ENCODE assay signal across 8 cellular contexts in genomic region chr17:5281814-5282638, GRCh38. TPM values are rescaled to one million over a fixed set of nuclear protein-coding genes. Genes with fewer than 3 reads are reported as not detected.
DNase-seq lines count a peak whose midpoint lies in the region; ATAC-seq lines count a peak whose summit lies in the region.

Gene RABEP1 (plus strand): TSS chr17:5282284. CDS start chr17:5282487, 203 bp downstream.

- peaks cover 44% of the 10 kb centered on the region for H3K79me2 ChIP-seq in ACC112 (ENCODE audit: control insufficient read depth, insufficient read depth, low read length, unreplicated experiment)

- H3K9me3 Mint-ChIP-seq in activated CD4-positive, alpha-beta T cell treated with anti-CD3 and anti-CD28 coated beads, Interleukin-2, amount 10 ng/mL, durations not matched to agents 7 days and 5 days, result no peaks in the 10 kb centered on the region

- ATAC-seq in GM18868 (IDR thresholded peaks at IDR 0.05; ENCODE audit: unreplicated experiment), result peak; percentile 69
- peak; percentile 73 for ATAC-seq in HG03342 (IDR thresholded peaks at IDR 0.05; ENCODE audit: unreplicated experiment)

- DNase-seq in NCI-H526 (lab: John Stamatoyannopoulos, UW) (peak; percentile 5 to 88), cortex of kidney (lab: John Stamatoyannopoulos, UW) (peak; percentile 23), left kidney (ENCODE audit: low read depth, low spot score) (peak; percentile 97)
- peak; percentile 94 for DNase-seq in activated CD4-positive, alpha-beta T cell treated with anti-CD3 and anti-CD28 coated beads, Interleukin-2, amount 10 ng/mL, durations not matched to agents 7 days and 5 days
- peak; percentile 94 for DNase-seq in stimulated activated CD4-positive, alpha-beta T cell treated with anti-CD3 and anti-CD28 coated beads, Interleukin-1b, Interleukin-23, amount 100 ng/mL, for 48 hours

- POLR2A ChIA-PET in activated CD4-positive, alpha-beta T cell treated with anti-CD3 and anti-CD28 coated beads, Interleukin-2, amount 10 ng/mL, durations not matched to agents 7 days and 5 days (lab: Charles Lee), result no interaction called here

- peak within 1 kb of the TSS; percentile 88 for H3K4me3 ChIP-seq in ACC112 (ENCODE audit: low read depth, low read length)

- H3K4me3 Mint-ChIP-seq in activated CD4-positive, alpha-beta T cell treated with anti-CD3 and anti-CD28 coated beads, Interleukin-2, amount 10 ng/mL, durations not matched to agents 7 days and 5 days, result peak within 1 kb of the TSS; percentile 87

- no peaks in the 10 kb centered on the region for H3K27me3 ChIP-seq in ACC112 (ENCODE audit: insufficient read depth, low read length)

- peaks cover 8% of the 10 kb centered on the region for H3K36me3 Mint-ChIP-seq in activated CD4-positive, alpha-beta T cell treated with anti-CD3 and anti-CD28 coated beads, Interleukin-2, amount 10 ng/mL, durations not matched to agents 7 days and 5 days (ENCODE audit: low read depth)

- H3K27ac ChIP-seq in ACC112 (ENCODE audit: low read depth, low read length), result peak within 1 kb of the TSS; percentile 64; the same call in 1 of the 2 replicates

- peaks cover 12% of the 10 kb centered on the region for H3K4me1 ChIP-seq in ACC112 (ENCODE audit: control insufficient read depth, insufficient read depth, low read length, unreplicated experiment)

- H3K27ac Mint-ChIP-seq in activated CD4-positive, alpha-beta T cell treated with anti-CD3 and anti-CD28 coated beads, Interleukin-2, amount 10 ng/mL, durations not matched to agents 7 days and 5 days, result peak within 1 kb of the TSS; percentile 90

- 0 out of 2 replicates have a peak, but pooled peaks cover 4% of the 10 kb centered on the region for H3K36me3 ChIP-seq in ACC112 (ENCODE audit: insufficient read depth, low read length)

- CTCF ChIA-PET in activated CD4-positive, alpha-beta T cell treated with anti-CD3 and anti-CD28 coated beads, Interleukin-2, amount 10 ng/mL, durations not matched to agents 7 days and 5 days (lab: Charles Lee), result interaction anchor here (0.6 to 1.6 kb wide), 4 partner anchors 9 to 178 kb away, joined by 3 to 7 read pairs (median 4); partner anchors contain the start of gene C1QBP

- H3K27me3 Mint-ChIP-seq in activated CD4-positive, alpha-beta T cell treated with anti-CD3 and anti-CD28 coated beads, Interleukin-2, amount 10 ng/mL, durations not matched to agents 7 days and 5 days, result no peaks in the 10 kb centered on the region

- H3K4me1 Mint-ChIP-seq in activated CD4-positive, alpha-beta T cell treated with anti-CD3 and anti-CD28 coated beads, Interleukin-2, amount 10 ng/mL, durations not matched to agents 7 days and 5 days, result peaks cover 36% of the 10 kb centered on the region

- H2AFZ ChIP-seq in ACC112 (ENCODE audit: low read length, unreplicated experiment), result peak within 1 kb of the TSS; percentile 95

RNA-seq across cellular contexts. Expression of gene RABEP1, which starts in this region (rescaled TPM):
- total RNA-seq in activated CD4-positive, alpha-beta T cell treated with anti-CD3 and anti-CD28 coated beads, Interleukin-2, amount 10 ng/mL, durations not matched to agents 7 days and 5 days, result 10 to 100 TPM; 37.6 to 40.4 TPM

Comparison
In these comparisons a context has a peak if more than half of its experiments do, and no peak if none do; other contexts are left out.
1. Peak in every context shown above with its lines: DNase-seq, ATAC-seq, H3K4me3 ChIP-seq and H3K27ac ChIP-seq.
2. DNase-seq: peak in every context shown above with its lines; median percentile 97 in left kidney; 94 in activated CD4-positive, alpha-beta T cell treated with anti-CD3 and anti-CD28 coated beads, Interleukin-2, amount 10 ng/mL, durations not matched to agents 7 days and 5 days; 94 in stimulated activated CD4-positive, alpha-beta T cell treated with anti-CD3 and anti-CD28 coated beads, Interleukin-1b, Interleukin-23, amount 100 ng/mL, for 48 hours; 46 in NCI-H526; 23 in cortex of kidney.